ENCODE assay signal across 8 cellular contexts in the genomic region with DNA sequence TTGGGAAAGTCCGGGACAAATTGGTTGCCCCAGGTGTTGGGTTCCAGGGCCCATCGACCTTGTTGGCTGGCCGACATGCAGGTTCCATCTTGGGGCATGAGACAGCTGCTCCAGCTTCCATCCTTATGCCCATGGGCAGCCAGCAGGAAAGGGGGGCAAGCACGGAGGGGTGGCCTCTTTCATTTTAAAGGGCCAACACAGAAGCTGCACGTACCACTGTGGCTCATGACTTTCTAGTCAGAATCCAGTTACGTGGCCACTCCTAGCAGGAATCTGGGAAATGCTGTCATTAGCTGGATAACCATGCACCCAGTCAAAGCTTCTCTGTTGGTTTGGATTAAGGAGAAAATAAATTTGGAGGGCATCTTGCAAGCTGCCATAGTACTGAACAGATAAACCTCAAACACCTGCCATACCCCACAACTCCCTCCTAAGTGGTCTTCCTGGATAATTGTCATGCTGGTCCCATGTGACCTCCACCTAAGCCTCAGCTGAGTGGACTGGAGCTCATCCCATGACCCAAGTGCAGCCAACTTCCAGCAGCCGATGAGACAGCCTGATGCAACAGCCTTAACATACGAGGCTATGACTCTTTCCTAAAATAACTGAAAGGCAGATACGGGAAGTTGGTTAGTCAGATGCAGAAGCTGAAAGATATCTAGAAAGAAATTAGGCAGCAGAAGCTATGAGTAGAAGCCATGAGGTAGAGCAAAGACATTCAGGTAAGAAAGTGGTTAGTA. TPM values are rescaled to one million over a fixed set of nuclear protein-coding genes. Genes with fewer than 3 reads are reported as not detected.
DNase-seq lines count a peak whose midpoint lies in the region; ATAC-seq and TF ChIP-seq lines count a peak whose summit lies in the region.

No MANE protein-coding gene starts in this region.

- H3K36me3 ChIP-seq in thyroid gland: no peaks in the 10 kb centered on the region

- no peaks in the 10 kb centered on the region for H3K4me1 ChIP-seq in thyroid gland

- 78 to 89% methylated on average over 8 to 9 of the region's 9 CpGs for WGBS in thyroid gland, 2 donors

- no peaks in the 10 kb centered on the region for H3K27me3 ChIP-seq in thyroid gland

- peak; percentile 83 for DNase-seq in GM04503 (ENCODE audit: low read depth)
- peak; percentile 90 for DNase-seq in HCEC 1CT
- peak; percentile 75 for DNase-seq in RPMI7951 (ENCODE audit: low read depth)
- DNase-seq in left cardiac atrium: peak; percentile 65
- no peak for DNase-seq in NCI-H1092 treated with DMSO at 0.1 percent for 48 hours (lab: John Stamatoyannopoulos, UW)
- DNase-seq in thyroid gland: no peak
- DNase-seq in HUDEP-2 (lab: John Stamatoyannopoulos, UW; ENCODE audit: unreplicated experiment in 76 of 76): no peak
- DNase-seq in SK-N-DZ (ENCODE audit: low spot score): no peak

- H3K9me3 ChIP-seq in thyroid gland: no peaks in the 10 kb centered on the region

- TF ChIP-seq CTCF in thyroid gland (IDR thresholded peaks at IDR 0.05): no peak

- ATAC-seq in left cardiac atrium: peak; percentile 82 to 96

- no peak overlapping the region for H3K27ac ChIP-seq in thyroid gland

- H3K4me3 ChIP-seq in thyroid gland (replicated peaks in 1 of 3): no peak overlapping the region

- intact Hi-C loops in left cardiac atrium (cut with DNase I): no loop called here
- intact Hi-C loops in thyroid gland (cut with DNase I): no loop called here

- no peak for TF ChIP-seq POLR2A in thyroid gland (IDR thresholded peaks at IDR 0.05)

RNA-seq across cellular contexts. Expression of gene GSDME, which starts 21.4 kb away (rescaled TPM):
- 20.2 and 24.9 TPM in 2 replicates for total RNA-seq in RPMI7951 (2014; rRNA removed; shearing (Covaris generic))
- total RNA-seq in left cardiac atrium: 1 to 10 TPM; 6.4 to 8.6 TPM
- 10 to 100 TPM; 10.2 to 30.2 (median 16.4) TPM for total RNA-seq in thyroid gland
- polyA plus RNA-seq in SK-N-DZ (2014; cell fraction: cytosol; rRNA removed): 10.7 and 12.8 TPM in 2 replicates
- polyA plus RNA-seq in SK-N-DZ (2014; cell fraction: nucleus; rRNA removed): 29.3 and 42.4 TPM in 2 replicates

Comparison
In these comparisons a context has a peak if more than half of its experiments do, and no peak if none do; other contexts are left out.
1. DNase-seq: peak in GM04503 (single experiment), HCEC 1CT (single experiment), RPMI7951 (single experiment) and left cardiac atrium (single experiment); none in NCI-H1092 treated with DMSO at 0.1 percent for 48 hours (single experiment), thyroid gland (0 of 2), HUDEP-2 (0 of 76) and SK-N-DZ (single experiment).